In the genomic region with DNA sequence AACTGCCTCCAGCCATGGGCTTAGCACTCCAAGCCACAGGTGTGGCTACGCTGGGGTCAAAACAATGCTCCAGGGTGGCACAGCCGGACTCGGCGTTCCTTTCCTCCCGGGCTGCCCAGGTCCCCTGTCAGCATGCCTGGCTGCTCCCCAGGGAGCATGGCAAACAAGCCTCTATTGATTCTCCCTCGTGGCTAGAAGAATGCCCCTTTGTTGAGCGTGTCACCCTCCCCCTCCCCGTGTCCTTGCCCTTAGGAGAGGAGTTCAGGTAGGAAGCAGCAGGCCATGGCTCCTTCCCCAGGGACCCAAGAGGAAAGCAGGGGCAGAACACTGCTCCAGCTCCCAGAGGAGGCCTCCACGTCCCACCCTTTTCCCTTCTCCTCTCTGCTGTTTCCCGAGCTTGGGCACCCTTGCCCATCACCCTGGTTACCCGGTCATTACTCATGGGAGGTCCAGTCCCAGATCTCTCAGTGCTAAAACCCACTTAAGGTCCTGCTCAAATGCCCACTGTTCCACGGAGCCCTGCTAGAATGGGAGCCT, we compare ENCODE assay signal across 1 cellular context.
TF ChIP-seq lines count a peak whose summit lies in the region.

No MANE protein-coding gene starts in this region.

TF ChIP-seq in SK-N-SH treated with all-trans-retinoic acid at 6 μM for 48 hours, 23 proteins besides CTCF, POLR2A, EP300 and RAD21 (continued from another document):
- TF ChIP-seq, protein P1, sequence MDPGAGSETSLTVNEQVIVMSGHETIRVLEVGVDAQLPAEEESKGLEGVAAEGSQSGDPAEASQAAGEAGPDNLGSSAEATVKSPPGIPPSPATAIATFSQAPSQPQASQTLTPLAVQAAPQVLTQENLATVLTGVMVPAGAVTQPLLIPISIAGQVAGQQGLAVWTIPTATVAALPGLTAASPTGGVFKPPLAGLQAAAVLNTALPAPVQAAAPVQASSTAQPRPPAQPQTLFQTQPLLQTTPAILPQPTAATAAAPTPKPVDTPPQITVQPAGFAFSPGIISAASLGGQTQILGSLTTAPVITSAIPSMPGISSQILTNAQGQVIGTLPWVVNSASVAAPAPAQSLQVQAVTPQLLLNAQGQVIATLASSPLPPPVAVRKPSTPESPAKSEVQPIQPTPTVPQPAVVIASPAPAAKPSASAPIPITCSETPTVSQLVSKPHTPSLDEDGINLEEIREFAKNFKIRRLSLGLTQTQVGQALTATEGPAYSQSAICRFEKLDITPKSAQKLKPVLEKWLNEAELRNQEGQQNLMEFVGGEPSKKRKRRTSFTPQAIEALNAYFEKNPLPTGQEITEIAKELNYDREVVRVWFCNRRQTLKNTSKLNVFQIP (CRISPR knock-in tag; IDR thresholded peaks at IDR 0.05; ENCODE audit: borderline replicate concordance, low read depth), result no peak
- TF ChIP-seq, protein P2, sequence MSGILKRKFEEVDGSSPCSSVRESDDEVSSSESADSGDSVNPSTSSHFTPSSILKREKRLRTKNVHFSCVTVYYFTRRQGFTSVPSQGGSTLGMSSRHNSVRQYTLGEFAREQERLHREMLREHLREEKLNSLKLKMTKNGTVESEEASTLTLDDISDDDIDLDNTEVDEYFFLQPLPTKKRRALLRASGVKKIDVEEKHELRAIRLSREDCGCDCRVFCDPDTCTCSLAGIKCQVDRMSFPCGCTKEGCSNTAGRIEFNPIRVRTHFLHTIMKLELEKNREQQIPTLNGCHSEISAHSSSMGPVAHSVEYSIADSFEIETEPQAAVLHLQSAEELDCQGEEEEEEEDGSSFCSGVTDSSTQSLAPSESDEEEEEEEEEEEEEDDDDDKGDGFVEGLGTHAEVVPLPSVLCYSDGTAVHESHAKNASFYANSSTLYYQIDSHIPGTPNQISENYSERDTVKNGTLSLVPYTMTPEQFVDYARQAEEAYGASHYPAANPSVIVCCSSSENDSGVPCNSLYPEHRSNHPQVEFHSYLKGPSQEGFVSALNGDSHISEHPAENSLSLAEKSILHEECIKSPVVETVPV (CRISPR knock-in tag; IDR thresholded peaks at IDR 0.05), result no peak
